10 cellular contexts compared by ENCODE assay signal in the genomic region with DNA sequence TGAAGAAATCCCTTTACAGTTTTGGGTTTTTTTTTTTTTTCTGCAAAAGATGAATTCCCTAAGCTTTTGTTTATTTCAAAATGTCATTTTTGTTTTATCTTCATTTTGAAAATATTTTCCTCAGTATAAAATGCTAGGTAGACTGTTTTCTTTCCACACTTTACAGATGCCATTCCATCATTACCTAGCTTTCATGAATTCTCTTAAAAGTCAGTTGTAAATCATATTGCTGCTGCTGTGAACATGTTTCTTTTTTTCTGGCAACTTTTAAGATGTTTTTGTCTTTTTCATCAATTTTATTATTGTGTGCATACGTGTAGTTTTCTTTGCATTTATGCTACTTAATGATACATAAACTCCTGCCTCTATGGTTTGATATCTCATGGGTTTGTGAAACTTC.
"Had no signal": no experiment of that assay in that cellular context is flagged by ENCODE, and none has a peak within 500 bp of the region (broad histone marks: within the 10 kb centered on the region; RNA-seq: fewer than 3 reads in every experiment).

No MANE protein-coding gene starts in this region.

- H3K4me2 ChIP-seq: GM23338 had no signal

- FAIRE-seq: H1, H54 had no signal

- H3K9me3 ChIP-seq: HAP-1 had no signal

- H2AFZ ChIP-seq: GM23248, GM23338 had no signal

- H3K27ac ChIP-seq: GM23248 had no signal

- H3K4me3 ChIP-seq: GM23248, GM23338, HAP-1 had no signal

- H3K4me3 Mint-ChIP-seq: GM23338, H9, HFFc6 had no signal

- DNase-seq: GM23248, GOT3, H9, HCEC 1CT, HFFc6 had no signal

- H3K36me3 ChIP-seq: HAP-1 had no signal

- H3K4me1 ChIP-seq: HAP-1 had no signal

- ATAC-seq: GM23338, HCT116 had no signal

- H3K27ac Mint-ChIP-seq: GM23338, H9, HFFc6 had no signal

- H3K9ac ChIP-seq: GM23248 had no signal
